Comparison of ENCODE assay signal across 12 cellular contexts in the genomic region with DNA sequence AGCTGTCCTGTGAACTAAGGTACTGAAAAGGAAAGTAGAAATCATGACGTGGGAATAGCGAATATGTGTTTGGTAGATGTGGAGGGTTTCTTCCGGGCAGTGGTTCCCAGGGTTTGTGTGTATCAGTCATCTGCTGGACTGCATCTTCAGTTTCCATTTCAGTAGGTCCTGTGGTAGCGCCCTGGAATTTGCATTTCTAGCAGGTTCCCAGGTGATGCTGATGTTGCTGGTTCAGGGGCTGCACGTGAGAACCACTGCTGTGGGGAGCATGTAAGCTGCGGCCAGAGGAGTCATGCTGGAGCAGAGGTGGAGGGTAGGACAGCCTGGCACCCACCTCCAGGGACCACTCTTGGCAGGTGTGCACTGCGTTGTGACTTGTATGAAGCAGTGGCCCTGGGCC. TPM values are rescaled to one million over a fixed set of nuclear protein-coding genes. Genes with fewer than 3 reads are reported as not detected.
DNase-seq lines count a peak whose midpoint lies in the region; ATAC-seq and TF ChIP-seq lines count a peak whose summit lies in the region.
"Had no signal": no experiment of that assay in that cellular context is flagged by ENCODE, and none has a peak within 500 bp of the region (broad histone marks: within the 10 kb centered on the region; RNA-seq: fewer than 3 reads in every experiment).

No MANE protein-coding gene starts in this region.

- H3K79me2 ChIP-seq in neural progenitor cell (ENCODE audit: low read depth): peaks cover 30% of the 10 kb centered on the region

- no peaks in the 10 kb centered on the region for H3K9me3 ChIP-seq in neural progenitor cell (ENCODE audit: low read depth)
- H3K9me3 ChIP-seq: body of pancreas had no signal

- no peaks in the 10 kb centered on the region for H3K36me3 ChIP-seq in neural progenitor cell

- intact Hi-C loops in posterior vena cava (cut with DNase I): no loop called here

- H3K36me3 Mint-ChIP-seq in neural progenitor cell (no peaks in the 10 kb centered on the region), glutamatergic neuron (ENCODE audit: unreplicated experiment) (no peaks in the 10 kb centered on the region)

- H3K4me3 ChIP-seq in neural progenitor cell: no peak overlapping the region
- H3K4me3 ChIP-seq: body of pancreas had no signal

- peaks cover 17% of the 10 kb centered on the region for H3K4me1 Mint-ChIP-seq in neural progenitor cell
- peaks cover 15% of the 10 kb centered on the region for H3K4me1 Mint-ChIP-seq in glutamatergic neuron (ENCODE audit: low read depth, unreplicated experiment)

- H3K27me3 Mint-ChIP-seq in neural progenitor cell (ENCODE audit: insufficient read depth, low read depth) (no peaks in the 10 kb centered on the region), glutamatergic neuron (ENCODE audit: unreplicated experiment) (peaks cover 5% of the 10 kb centered on the region)

- no peak overlapping the region for H3K27ac Mint-ChIP-seq in neural progenitor cell
- H3K27ac Mint-ChIP-seq in glutamatergic neuron (ENCODE audit: unreplicated experiment): no peak overlapping the region

- H3K4me2 ChIP-seq in neural progenitor cell: no peak overlapping the region

- peak; percentile 66 for ATAC-seq in GM18498 (IDR thresholded peaks at IDR 0.05; ENCODE audit: unreplicated experiment)
- peak; percentile 73 for ATAC-seq in GM19455 (IDR thresholded peaks at IDR 0.05; ENCODE audit: unreplicated experiment)
- peak; percentile 38 for ATAC-seq in HG02884 (IDR thresholded peaks at IDR 0.05; ENCODE audit: unreplicated experiment)
- peak; percentile 71 for ATAC-seq in HG03521 (IDR thresholded peaks at IDR 0.05; ENCODE audit: unreplicated experiment)
- ATAC-seq: body of pancreas, Panc1 had no signal

- peaks cover 14% of the 10 kb centered on the region for H3F3A ChIP-seq in neural progenitor cell (ENCODE audit: low read depth)

- H3K4me1 ChIP-seq in neural progenitor cell: peaks cover 11% of the 10 kb centered on the region

- H4K20me1 ChIP-seq in neural progenitor cell (ENCODE audit: low read depth): peaks cover 11% of the 10 kb centered on the region

- H3K27me3 ChIP-seq in neural progenitor cell: no peaks in the 10 kb centered on the region
- H3K27me3 ChIP-seq: body of pancreas had no signal

- H3K27ac ChIP-seq in neural progenitor cell: no peak overlapping the region
- H3K27ac ChIP-seq: body of pancreas had no signal

- no peak for DNase-seq in neural progenitor cell (ENCODE audit: low spot score)
- no peak for DNase-seq in posterior vena cava (ENCODE audit: low spot score)
- no peak for DNase-seq in glutamatergic neuron
- DNase-seq in glomerular visceral epithelial cell (ENCODE audit: extremely low spot score): no peak
- DNase-seq: activated CD8-positive, alpha-beta memory T cell treated with anti-CD3 and anti-CD28 coated beads, Interleukin-2, amount 50 U/mL, for 4 hours; body of pancreas; NCI-H146 had no signal

- TF ChIP-seq CTCF in neural progenitor cell (IDR thresholded peaks at IDR 0.05): no peak
- no peak for TF ChIP-seq CTCF in glutamatergic neuron (IDR thresholded peaks at IDR 0.05; ENCODE audit: partially characterized antibody, unreplicated experiment)

- H3K9ac ChIP-seq in neural progenitor cell: no peak overlapping the region

- H2AFZ ChIP-seq in neural progenitor cell (replicated peaks): no peak overlapping the region

- H3K9me3 Mint-ChIP-seq in neural progenitor cell: no peaks in the 10 kb centered on the region
- H3K9me3 Mint-ChIP-seq in glutamatergic neuron (ENCODE audit: unreplicated experiment): no peaks in the 10 kb centered on the region

- no peak overlapping the region for H3K4me3 Mint-ChIP-seq in neural progenitor cell
- H3K4me3 Mint-ChIP-seq in glutamatergic neuron (ENCODE audit: unreplicated experiment): no peak overlapping the region

RNA-seq across cellular contexts. Expression of a gene that starts 47.1 kb away (rescaled TPM):
- total RNA-seq in neural progenitor cell (ENCODE audit: low replicate concordance) (20.2 and 20.3 TPM in 2 replicates), posterior vena cava (10 to 100 TPM; 79.0 to 80.5 TPM), glutamatergic neuron (ENCODE audit: unreplicated experiment) (19.7 TPM)
